ENCODE assay signal across 26 cellular contexts in genomic region chr13:100159584-100159983, GRCh38.
"Had no signal": no experiment of that assay in that cellular context is flagged by ENCODE, and none has a peak within 500 bp of the region (broad histone marks: within the 10 kb centered on the region; RNA-seq: fewer than 3 reads in every experiment).

No MANE protein-coding gene starts in this region.

- H3K4me1 ChIP-seq: adrenal gland, breast epithelium had no signal

- H3K36me3 ChIP-seq: adrenal gland had no signal

- H3K9me3 ChIP-seq: adrenal gland, breast epithelium had no signal

- H3K4me3 ChIP-seq: adrenal gland, breast epithelium had no signal

- H3K27ac Mint-ChIP-seq: activated CD8-positive, alpha-beta T cell treated with anti-CD3 and anti-CD28 coated beads for 36 hours; activated naive CD8-positive, alpha-beta T cell treated with anti-CD3 and anti-CD28 coated beads, Interleukin-2, amount 10 ng/mL, durations not matched to agents 7 days and 5 days; activated T-cell treated with anti-CD3 and anti-CD28 coated beads, Interleukin-2, amount 50 U/mL, for 72 hours; activated T-helper 2 cell treated with anti-CD3 and anti-CD28 coated beads, Interferon-gamma antibody, Interleukin-2, Interleukin-4, amounts not matched to agents 10 μg/mL and 5 μg/mL and 100 μg/mL, durations not matched to agents 14 hours and 24 hours and 36 hours had no signal

- H3K27me3 ChIP-seq: adrenal gland, breast epithelium had no signal

- H3K27ac ChIP-seq: adrenal gland, breast epithelium, WERI-Rb-1 had no signal

- H3K4me3 Mint-ChIP-seq: activated CD8-positive, alpha-beta T cell treated with anti-CD3 and anti-CD28 coated beads for 36 hours; activated naive CD8-positive, alpha-beta T cell treated with anti-CD3 and anti-CD28 coated beads, Interleukin-2, amount 10 ng/mL, durations not matched to agents 7 days and 5 days; activated T-cell treated with anti-CD3 and anti-CD28 coated beads, Interleukin-2, amount 50 U/mL, for 72 hours had no signal

- H3K27me3 Mint-ChIP-seq: activated CD8-positive, alpha-beta T cell treated with anti-CD3 and anti-CD28 coated beads for 36 hours; activated naive CD8-positive, alpha-beta T cell treated with anti-CD3 and anti-CD28 coated beads, Interleukin-2, amount 10 ng/mL, durations not matched to agents 7 days and 5 days had no signal

- H3K9me3 Mint-ChIP-seq: activated CD8-positive, alpha-beta T cell treated with anti-CD3 and anti-CD28 coated beads for 36 hours; activated naive CD8-positive, alpha-beta T cell treated with anti-CD3 and anti-CD28 coated beads, Interleukin-2, amount 10 ng/mL, durations not matched to agents 7 days and 5 days; activated T-cell treated with anti-CD3 and anti-CD28 coated beads, Interleukin-2, amount 50 U/mL, for 72 hours; activated T-helper 2 cell treated with anti-CD3 and anti-CD28 coated beads, Interferon-gamma antibody, Interleukin-2, Interleukin-4, amounts not matched to agents 10 μg/mL and 5 μg/mL and 100 μg/mL, durations not matched to agents 14 hours and 24 hours and 36 hours had no signal

- DNase-seq: activated CD4-positive, alpha-beta T cell treated with anti-CD3 and anti-CD28 coated beads for 4 hours; activated CD8-positive, alpha-beta memory T cell treated with anti-CD3 and anti-CD28 coated beads, Interleukin-2, amount 50 U/mL, for 4 hours; activated CD8-positive, alpha-beta T cell treated with anti-CD3 and anti-CD28 coated beads for 36 hours; activated naive CD4-positive, alpha-beta T cell treated with anti-CD3 and anti-CD28 coated beads, Interleukin-2, amount 50 U/mL, for 16 hours; activated naive CD8-positive, alpha-beta T cell treated with anti-CD3 and anti-CD28 coated beads, Interleukin-2, amount 10 ng/mL, durations not matched to agents 7 days and 5 days; activated T-cell treated with anti-CD3 and anti-CD28 coated beads, Interleukin-2, amount 50 U/mL, for 72 hours; adrenal gland; anterior cingulate cortex; caudate nucleus; KG1; MV-4-11; NCI-H1092 treated with DMSO at 0.1 percent for 48 hours; NCI-H1417 treated with DMSO at 0.1 percent for 48 hours; NCI-H1694; NCI-H2029; NCI-H2107; NCI-H2171 treated with DMSO at 0.1 percent for 48 hours; NCI-H226; NCI-H526; NCI-H82; SIG-M5; T-helper 1 cell; WERI-Rb-1 had no signal

- ATAC-seq: activated CD4-positive, CD25-positive, alpha-beta regulatory T cell treated with anti-CD3 and anti-CD28 coated beads, Interleukin-2, amount 50 U/mL, for 24 hours; activated CD8-positive, alpha-beta T cell treated with anti-CD3 and anti-CD28 coated beads for 36 hours; activated T-cell treated with anti-CD3 and anti-CD28 coated beads, Interleukin-2, amount 50 U/mL, for 72 hours had no signal
